Comparison of ENCODE assay signal across 28 cellular contexts in genomic region chr16:83330251-83330650, GRCh38.
DNase-seq lines count a peak whose midpoint lies in the region; ATAC-seq and TF ChIP-seq lines count a peak whose summit lies in the region.
"Had no signal": no experiment of that assay in that cellular context is flagged by ENCODE, and none has a peak within 500 bp of the region (broad histone marks: within the 10 kb centered on the region; RNA-seq: fewer than 3 reads in every experiment).

No MANE protein-coding gene starts in this region.

- H3K27me3 ChIP-seq in H9 (ENCODE audit: insufficient read depth, low read length), result no peaks in the 10 kb centered on the region
- H3K27me3 ChIP-seq in brain microvascular endothelial cell (replicated peaks), result no peaks in the 10 kb centered on the region
- no peaks in the 10 kb centered on the region for H3K27me3 ChIP-seq in mesendoderm (ENCODE audit: insufficient read depth, low read length, poor library complexity)
- H3K27me3 ChIP-seq in lower lobe of right lung (ENCODE audit: low read depth), result no peaks in the 10 kb centered on the region
- H3K27me3 ChIP-seq: BLaER1 treated with 17β-estradiol and CSF1 and Interleukin-3, amounts not matched to agents 10 nM and 100 nM; SJSA1 had no signal

- no peak overlapping the region for H2BK120ac ChIP-seq in H9 (ENCODE audit: low read depth, low read length, poor library complexity, severe bottlenecking)
- no peak overlapping the region for H2BK120ac ChIP-seq in mesendoderm (ENCODE audit: low read depth, low read length)

- no peak for DNase-seq in H9
- DNase-seq in brain microvascular endothelial cell, result no peak
- peak; percentile 7 for DNase-seq in mesendoderm
- DNase-seq in NCI-H82 (lab: John Stamatoyannopoulos, UW), result no peak
- no peak for DNase-seq in D341Med (ENCODE audit: low spot score)
- DNase-seq in NCI-H146 (lab: John Stamatoyannopoulos, UW), result no peak
- DNase-seq in lower lobe of right lung, result no peak
- DNase-seq: AML-193; CD4-positive, alpha-beta T cell; COR-L47; DMS79 treated with DMSO at 0.1 percent for 48 hours; GF-D8; GM23248; IMR-90; MM.1S; NCI-H1048; NCI-H1417; NCI-H1694 treated with DMSO at 0.1 percent for 48 hours; NCI-H2081; NCI-H2227 treated with DMSO at 0.1 percent for 48 hours; NCI-H526 treated with DMSO at 0.1 percent for 48 hours; Right ventricle myocardium superior; RPMI8226 had no signal

- H3K9ac ChIP-seq in H9 (ENCODE audit: extremely low read depth, insufficient read length, low read length) (no peak overlapping the region), mesendoderm (ENCODE audit: low read length) (no peak overlapping the region)
- H3K9ac ChIP-seq: BLaER1 treated with 17β-estradiol and CSF1 and Interleukin-3, amounts not matched to agents 10 nM and 100 nM; GM23248; KMS-11 had no signal

- intact Hi-C loops in lower lobe of right lung (cut with DNase I), result no loop called here

- H2AFZ ChIP-seq in H9 (ENCODE audit: low read length), result no peak overlapping the region
- H2AFZ ChIP-seq: GM23248 had no signal

- no peak overlapping the region for H3K4me2 ChIP-seq in H9 (ENCODE audit: insufficient read depth, insufficient read length, low read length)
- no peak overlapping the region for H3K4me2 ChIP-seq in mesendoderm (ENCODE audit: low read length)
- H3K4me2 ChIP-seq: A549; BLaER1 treated with 17β-estradiol and CSF1 and Interleukin-3, amounts not matched to agents 10 nM and 100 nM; KMS-11 had no signal

- H3K23me2 ChIP-seq in H9 (ENCODE audit: insufficient read length, low read depth, low read length, poor library complexity, severe bottlenecking), result no peaks in the 10 kb centered on the region

- H3K23ac ChIP-seq in H9 (ENCODE audit: insufficient read length, low read depth, low read length) (no peak overlapping the region), mesendoderm (ENCODE audit: low read length) (no peak overlapping the region)

- H3K79me2 ChIP-seq in H9 (ENCODE audit: insufficient read depth, low read length) (no peaks in the 10 kb centered on the region), mesendoderm (ENCODE audit: control insufficient read depth, insufficient read depth, low read length) (no peaks in the 10 kb centered on the region)

- no peaks in the 10 kb centered on the region for H3K79me1 ChIP-seq in H9 (ENCODE audit: insufficient read depth, low read depth, low read length, poor library complexity, severe bottlenecking)
- H3K79me1 ChIP-seq in mesendoderm (ENCODE audit: low read length), result no peaks in the 10 kb centered on the region

- H3K56ac ChIP-seq in H9 (ENCODE audit: insufficient read length, low read depth, low read length), result no peak overlapping the region
- H3K56ac ChIP-seq in mesendoderm (ENCODE audit: low read length), result no peak overlapping the region

- H3K4ac ChIP-seq in H9 (ENCODE audit: low read depth, low read length) (no peak overlapping the region), mesendoderm (ENCODE audit: low read depth, low read length) (no peak overlapping the region)

- no peak overlapping the region for H3K4me3 Mint-ChIP-seq in H9
- H3K4me3 Mint-ChIP-seq: CD4-positive, alpha-beta T cell had no signal

- H3K27ac Mint-ChIP-seq in H9, result no peak overlapping the region
- H3K27ac Mint-ChIP-seq: CD4-positive, alpha-beta T cell had no signal

- H3K18ac ChIP-seq in H9 (ENCODE audit: insufficient read length, low read depth, low read length) (no peak overlapping the region), mesendoderm (ENCODE audit: low read length) (no peak overlapping the region)

- H3K4me3 ChIP-seq in brain microvascular endothelial cell (ENCODE audit: low read depth, low read length) (no peak overlapping the region), mesendoderm (ENCODE audit: low read length) (no peak overlapping the region), lower lobe of right lung (no peak overlapping the region)
- H3K4me3 ChIP-seq: A549; BLaER1 treated with 17β-estradiol and CSF1 and Interleukin-3, amounts not matched to agents 10 nM and 100 nM; GM23248; SJSA1 had no signal

- in situ Hi-C loops in brain microvascular endothelial cell (cut with HindIII; ENCODE audit: low pct_ligation_motif_present, low sequenced_read_pairs), result no loop called here

- no peaks in the 10 kb centered on the region; a peak in 1 of 5 replicates for H3K9me3 Mint-ChIP-seq in H9
- H3K9me3 Mint-ChIP-seq: CD4-positive, alpha-beta T cell had no signal

- H2BK15ac ChIP-seq in H9 (ENCODE audit: low read depth, low read length), result no peak overlapping the region
- no peak overlapping the region for H2BK15ac ChIP-seq in mesendoderm (replicated peaks; ENCODE audit: low read depth)

- no peak overlapping the region for H2BK20ac ChIP-seq in H9 (ENCODE audit: low read depth, low read length, poor library complexity, severe bottlenecking)

- no peaks in the 10 kb centered on the region for H3K4me1 Mint-ChIP-seq in H9

- no peaks in the 10 kb centered on the region for H3K36me3 ChIP-seq in brain microvascular endothelial cell (replicated peaks)
- H3K36me3 ChIP-seq in mesendoderm (ENCODE audit: control insufficient read depth, insufficient read depth, low read length), result no peaks in the 10 kb centered on the region
- no peaks in the 10 kb centered on the region for H3K36me3 ChIP-seq in lower lobe of right lung
- H3K36me3 ChIP-seq: BLaER1 treated with 17β-estradiol and CSF1 and Interleukin-3, amounts not matched to agents 10 nM and 100 nM; SJSA1 had no signal

- TF ChIP-seq CTCF in H9 (conservative IDR thresholded peaks at IDR 0.05) (peak; percentile 40), brain microvascular endothelial cell (IDR thresholded peaks at IDR 0.05; ENCODE audit: low read depth, low read length, missing control alignments) (peak; percentile 6), lower lobe of right lung (IDR thresholded peaks at IDR 0.05) (no peak)

- no peak for ATAC-seq in lower lobe of right lung
- ATAC-seq: A549, HCT116 had no signal

- no peaks in the 10 kb centered on the region for H3K27me3 Mint-ChIP-seq in H9 (ENCODE audit: low read depth)

- no peak overlapping the region for H4K8ac ChIP-seq in H9 (replicated peaks; ENCODE audit: insufficient read length, low read depth, low read length)
- no peak overlapping the region for H4K8ac ChIP-seq in mesendoderm (ENCODE audit: low read depth, low read length)

- H3K9me3 ChIP-seq in H9 (ENCODE audit: control insufficient read depth, low read depth, low read length) (no peaks in the 10 kb centered on the region), lower lobe of right lung (no peaks in the 10 kb centered on the region)
- H3K9me3 ChIP-seq: A549; BLaER1 treated with 17β-estradiol and CSF1 and Interleukin-3, amounts not matched to agents 10 nM and 100 nM; SJSA1 had no signal

- H3K27ac ChIP-seq in H9 (ENCODE audit: insufficient read length, low read depth, low read length), result no peak overlapping the region
- no peak overlapping the region for H3K27ac ChIP-seq in brain microvascular endothelial cell
- H3K27ac ChIP-seq in mesendoderm (ENCODE audit: low read depth, low read length), result no peak overlapping the region
- no peak overlapping the region for H3K27ac ChIP-seq in lower lobe of right lung
- H3K27ac ChIP-seq: A549; BLaER1 treated with 17β-estradiol and CSF1 and Interleukin-3, amounts not matched to agents 10 nM and 100 nM; GM23248; KMS-11; SJSA1 had no signal

- no peaks in the 10 kb centered on the region for H4K20me1 ChIP-seq in H9 (ENCODE audit: control insufficient read depth, insufficient read depth, insufficient read length)
- H4K20me1 ChIP-seq: BLaER1 treated with 17β-estradiol and CSF1 and Interleukin-3, amounts not matched to agents 10 nM and 100 nM had no signal

- no peak overlapping the region for H4K91ac ChIP-seq in H9 (ENCODE audit: insufficient read length, low read depth, low read length)

- H3T11ph ChIP-seq in H9 (ENCODE audit: low read length), result no peak overlapping the region

- H3K36me3 Mint-ChIP-seq in H9 (ENCODE audit: insufficient read depth in 1 of 3, low read depth in 3 of 3), result no peaks in the 10 kb centered on the region

- no peak overlapping the region for H2BK12ac ChIP-seq in H9 (ENCODE audit: insufficient read length, low read depth, low read length)

- H2BK5ac ChIP-seq in H9 (ENCODE audit: insufficient read length, low read length) (no peak overlapping the region), mesendoderm (ENCODE audit: low read length) (no peak overlapping the region)

- no peak overlapping the region for H4K5ac ChIP-seq in H9 (ENCODE audit: insufficient read length, low read depth, low read length)
- no peak overlapping the region for H4K5ac ChIP-seq in mesendoderm (ENCODE audit: low read length)

- H3K4me1 ChIP-seq in H9 (ENCODE audit: insufficient read depth, low read length), result no peaks in the 10 kb centered on the region
- H3K4me1 ChIP-seq in mesendoderm (ENCODE audit: control insufficient read depth, low read depth, low read length), result no peaks in the 10 kb centered on the region
- no peaks in the 10 kb centered on the region for H3K4me1 ChIP-seq in lower lobe of right lung
- H3K4me1 ChIP-seq: A549; BLaER1 treated with 17β-estradiol and CSF1 and Interleukin-3, amounts not matched to agents 10 nM and 100 nM; SJSA1 had no signal

- H3K14ac ChIP-seq in H9 (ENCODE audit: insufficient read depth, low read length), result peak overlapping the region; percentile 4; the same call in 1 of the 2 replicates

- H2AK5ac ChIP-seq in H9 (ENCODE audit: insufficient read length, low read length) (no peak overlapping the region), mesendoderm (ENCODE audit: low read length) (no peak overlapping the region)

- WGBS in H9 (ENCODE audit: extremely low coverage, insufficient read length, low lambda C conversion rate), result no CpG with 5 or more reads among the region's 2 CpGs
- no CpG with 5 or more reads among the region's 2 CpGs for WGBS in mesendoderm (ENCODE audit: extremely low coverage, insufficient coverage, low lambda C conversion rate)
